In the genomic region with DNA sequence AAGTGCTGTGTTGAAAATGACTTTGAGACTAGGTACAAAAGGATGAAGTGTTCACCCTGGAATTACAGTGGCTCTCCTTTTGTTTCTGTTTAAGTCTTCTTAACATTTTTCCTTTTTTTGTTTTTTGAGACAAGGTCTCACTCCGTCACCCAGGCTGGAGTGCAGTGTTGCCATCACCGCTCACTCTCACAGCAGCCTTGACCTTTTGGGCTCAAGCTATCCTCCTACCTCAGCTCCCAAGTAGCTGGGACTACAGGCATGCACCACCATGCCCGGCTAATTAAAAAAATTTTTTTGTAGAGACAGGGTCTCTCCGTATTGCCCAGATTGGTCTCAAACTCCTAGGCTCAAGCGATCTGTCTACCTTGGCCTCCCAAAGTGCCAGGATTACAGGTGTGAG, we compare ENCODE assay signal across 11 cellular contexts.
"Had no signal": no experiment of that assay in that cellular context is flagged by ENCODE, and none has a peak within 500 bp of the region (broad histone marks: within the 10 kb centered on the region; RNA-seq: fewer than 3 reads in every experiment).

No MANE protein-coding gene starts in this region.

- H3K4me1 ChIP-seq: HAP-1 had no signal

- H3K4me2 ChIP-seq: GM23338 had no signal

- H2AFZ ChIP-seq: GM23248, GM23338 had no signal

- H3K9ac ChIP-seq: GM23248 had no signal

- H3K9me3 ChIP-seq: HAP-1 had no signal

- H3K4me3 ChIP-seq: GM23248, GM23338, HAP-1 had no signal

- H3K9me3 Mint-ChIP-seq: GM23338, H9, HFFc6 had no signal

- DNase-seq: GM23248, GOT3, H7, H9, HCEC 1CT, HFFc6 had no signal

- FAIRE-seq: H1, H54 had no signal

- H3K27ac Mint-ChIP-seq: GM23338, H9, HFFc6 had no signal

- H3K27ac ChIP-seq: GM23248 had no signal

- ATAC-seq: GM23338, HCT116 had no signal

- H3K36me3 ChIP-seq: HAP-1 had no signal

- H3K4me3 Mint-ChIP-seq: GM23338, H9, HFFc6 had no signal

- H3K4me1 Mint-ChIP-seq: GM23338 had no signal
